ENCODE assay signal across 2 cellular contexts in genomic region chr6:52260634-52261033, GRCh38.
TF ChIP-seq lines count a peak whose summit lies in the region.

No MANE protein-coding gene starts in this region.

TF ChIP-seq in GM23338, 12 proteins besides CTCF, POLR2A, EP300 and RAD21:
- no peak for TF ChIP-seq JUNB (IDR thresholded peaks at IDR 0.05; ENCODE audit: unreplicated experiment)
- TF ChIP-seq NANOG (IDR thresholded peaks at IDR 0.05; ENCODE audit: borderline replicate concordance), result no peak
- no peak for TF ChIP-seq CREB1 (CRISPR knock-in tag; IDR thresholded peaks at IDR 0.05; ENCODE audit: low read depth)
- TF ChIP-seq EZH2phosphoT487 (IDR thresholded peaks at IDR 0.05; ENCODE audit: unreplicated experiment), result no peak
- no peak for TF ChIP-seq ZNF462 (CRISPR knock-in tag; IDR thresholded peaks at IDR 0.05)
- no peak for TF ChIP-seq STAT1 (IDR thresholded peaks at IDR 0.05; ENCODE audit: unreplicated experiment)
- TF ChIP-seq ETS1 (IDR thresholded peaks at IDR 0.05), result no peak
- no peak for TF ChIP-seq ZNF331 (CRISPR knock-in tag; IDR thresholded peaks at IDR 0.05; ENCODE audit: low read depth)
- no peak for TF ChIP-seq EZH2 (IDR thresholded peaks at IDR 0.05; ENCODE audit: low read depth, unreplicated experiment)
- TF ChIP-seq REST (IDR thresholded peaks at IDR 0.05; ENCODE audit: unreplicated experiment), result no peak

TF ChIP-seq in WTC11, 78 proteins besides CTCF, POLR2A, EP300 and RAD21:
- no peak for TF ChIP-seq IRF1 (CRISPR knock-in tag; IDR thresholded peaks at IDR 0.05)
- no peak for TF ChIP-seq ATF2 (CRISPR knock-in tag; IDR thresholded peaks at IDR 0.05; ENCODE audit: borderline replicate concordance, low read depth)
- TF ChIP-seq EMX1 (CRISPR knock-in tag; IDR thresholded peaks at IDR 0.05), result 0 out of 2 replicates have a peak, but pooled peaks have one; percentile 23
- TF ChIP-seq CBFB (CRISPR knock-in tag; IDR thresholded peaks at IDR 0.05; ENCODE audit: low read depth), result no peak
- no peak for TF ChIP-seq E2F1 (CRISPR knock-in tag; IDR thresholded peaks at IDR 0.05)
- no peak for TF ChIP-seq SMAD4 (CRISPR knock-in tag; IDR thresholded peaks at IDR 0.05)
- no peak for TF ChIP-seq MXD4 (CRISPR knock-in tag; IDR thresholded peaks at IDR 0.05; ENCODE audit: borderline replicate concordance)
